ENCODE assay signal across 33 cellular contexts in the genomic region with DNA sequence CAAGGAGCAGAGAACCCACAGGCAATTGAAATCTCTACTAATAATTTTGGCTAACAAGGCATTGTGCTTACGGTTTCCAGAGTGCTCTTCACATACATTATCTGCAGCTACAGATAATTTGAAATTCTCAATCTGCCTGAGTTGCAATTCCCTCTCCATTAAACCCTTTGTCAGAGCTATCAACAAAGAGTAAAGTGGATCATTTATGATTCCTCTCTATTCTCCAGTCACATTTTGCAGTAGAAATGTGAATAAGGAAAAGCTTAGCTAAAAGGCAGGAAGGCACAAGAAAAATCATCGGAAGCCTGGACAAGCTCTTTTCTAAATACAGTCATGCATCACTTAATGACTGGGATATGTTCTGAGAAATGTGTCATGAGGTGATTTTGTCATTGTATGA. TPM values are rescaled to one million over a fixed set of nuclear protein-coding genes. Genes with fewer than 3 reads are reported as not detected.
DNase-seq lines count a peak whose midpoint lies in the region; ATAC-seq and TF ChIP-seq lines count a peak whose summit lies in the region.
"Had no signal": no experiment of that assay in that cellular context is flagged by ENCODE, and none has a peak within 500 bp of the region (broad histone marks: within the 10 kb centered on the region; RNA-seq: fewer than 3 reads in every experiment).

No MANE protein-coding gene starts in this region.

- no peak overlapping the region for H3K4me3 Mint-ChIP-seq in activated CD4-positive, alpha-beta T cell treated with anti-CD3 and anti-CD28 coated beads, Interleukin-2, amount 10 ng/mL, durations not matched to agents 24 days and 14 days
- no peak overlapping the region for H3K4me3 Mint-ChIP-seq in CD8-positive, alpha-beta T cell
- H3K4me3 Mint-ChIP-seq in activated naive CD8-positive, alpha-beta T cell treated with anti-CD3 and anti-CD28 coated beads, Interleukin-2, amount 50 U/mL, for 24 hours: no peak overlapping the region
- H3K4me3 Mint-ChIP-seq: activated B cell treated with CpG ODN at 0.5 μM for 24 hours; dendritic cell treated with granulocyte-macrophage colony-stimulating factor and Interleukin-4, amounts not matched to agents 40 ng/mL and 50 ng/mL, for 4 days; neural progenitor cell; type B pancreatic cell had no signal

- no peaks in the 10 kb centered on the region for H3K27me3 Mint-ChIP-seq in activated CD4-positive, alpha-beta T cell treated with anti-CD3 and anti-CD28 coated beads, Interleukin-2, amount 10 ng/mL, durations not matched to agents 24 days and 14 days
- no peaks in the 10 kb centered on the region for H3K27me3 Mint-ChIP-seq in CD8-positive, alpha-beta T cell (ENCODE audit: low read depth)
- no peaks in the 10 kb centered on the region for H3K27me3 Mint-ChIP-seq in activated naive CD8-positive, alpha-beta T cell treated with anti-CD3 and anti-CD28 coated beads, Interleukin-2, amount 50 U/mL, for 24 hours
- H3K27me3 Mint-ChIP-seq: activated B cell treated with CpG ODN at 0.5 μM for 24 hours; dendritic cell treated with granulocyte-macrophage colony-stimulating factor and Interleukin-4, amounts not matched to agents 40 ng/mL and 50 ng/mL, for 4 days; type B pancreatic cell had no signal

- in situ Hi-C loops in gastrocnemius medialis (cut with MboI; ENCODE audit: low sequenced_read_pairs in 4 of 4): no loop called here

- POLR2A ChIA-PET in CD8-positive, alpha-beta T cell (lab: Charles Lee): interaction anchor here (0.6 to 3.0 kb wide), 2 partner anchors 56 to 186 kb away, joined by 3 to 11 read pairs; no protein-coding TSS in a partner anchor

- peaks cover 21% of the 10 kb centered on the region for H3K4me1 Mint-ChIP-seq in activated CD4-positive, alpha-beta T cell treated with anti-CD3 and anti-CD28 coated beads, Interleukin-2, amount 10 ng/mL, durations not matched to agents 24 days and 14 days
- peaks cover 8% of the 10 kb centered on the region for H3K4me1 Mint-ChIP-seq in CD8-positive, alpha-beta T cell (ENCODE audit: low read depth)
- H3K4me1 Mint-ChIP-seq in activated naive CD8-positive, alpha-beta T cell treated with anti-CD3 and anti-CD28 coated beads, Interleukin-2, amount 50 U/mL, for 24 hours: peaks cover 27% of the 10 kb centered on the region
- H3K4me1 Mint-ChIP-seq: activated B cell treated with CpG ODN at 0.5 μM for 24 hours had no signal

- peaks cover 4% of the 10 kb centered on the region for H3K9me3 Mint-ChIP-seq in activated CD4-positive, alpha-beta T cell treated with anti-CD3 and anti-CD28 coated beads, Interleukin-2, amount 10 ng/mL, durations not matched to agents 24 days and 14 days
- H3K9me3 Mint-ChIP-seq in CD8-positive, alpha-beta T cell: no peaks in the 10 kb centered on the region
- H3K9me3 Mint-ChIP-seq in activated naive CD8-positive, alpha-beta T cell treated with anti-CD3 and anti-CD28 coated beads, Interleukin-2, amount 50 U/mL, for 24 hours: no peaks in the 10 kb centered on the region
- H3K9me3 Mint-ChIP-seq: activated B cell treated with CpG ODN at 0.5 μM for 24 hours, neural progenitor cell, type B pancreatic cell had no signal

- TF ChIP-seq POLR2A in gastrocnemius medialis (IDR thresholded peaks at IDR 0.05) (no peak), thyroid gland (IDR thresholded peaks at IDR 0.05) (no peak)

- H3K27ac ChIP-seq in CD8-positive, alpha-beta T cell (ENCODE audit: low read depth, low read length): no peak overlapping the region
- H3K27ac ChIP-seq in gastrocnemius medialis (no peak overlapping the region), thyroid gland (no peak overlapping the region)
- H3K27ac ChIP-seq: esophagus muscularis mucosa, neural progenitor cell, parathyroid adenoma, right atrium auricular region, SJSA1 had no signal

- H3K4me1 ChIP-seq in CD8-positive, alpha-beta T cell (ENCODE audit: insufficient read depth, low read length): no peaks in the 10 kb centered on the region
- H3K4me1 ChIP-seq in gastrocnemius medialis (no peaks in the 10 kb centered on the region), thyroid gland (no peaks in the 10 kb centered on the region)
- H3K4me1 ChIP-seq: BE2C, esophagus muscularis mucosa, parathyroid adenoma, right atrium auricular region had no signal

- ATAC-seq in CD8-positive, alpha-beta T cell: no peak
- ATAC-seq in activated naive CD8-positive, alpha-beta T cell treated with anti-CD3 and anti-CD28 coated beads, Interleukin-2, amount 50 U/mL, for 24 hours: no peak
- ATAC-seq in GM18498 (IDR thresholded peaks at IDR 0.05; ENCODE audit: unreplicated experiment): no peak
- no peak for ATAC-seq in gastrocnemius medialis

- H3K36me3 Mint-ChIP-seq in activated CD4-positive, alpha-beta T cell treated with anti-CD3 and anti-CD28 coated beads, Interleukin-2, amount 10 ng/mL, durations not matched to agents 24 days and 14 days (ENCODE audit: low read depth): peaks cover 94% of the 10 kb centered on the region
- peaks cover 96% of the 10 kb centered on the region for H3K36me3 Mint-ChIP-seq in CD8-positive, alpha-beta T cell
- peaks cover 86% of the 10 kb centered on the region for H3K36me3 Mint-ChIP-seq in activated naive CD8-positive, alpha-beta T cell treated with anti-CD3 and anti-CD28 coated beads, Interleukin-2, amount 50 U/mL, for 24 hours (ENCODE audit: low read depth)
- H3K36me3 Mint-ChIP-seq: type B pancreatic cell had no signal

- no peaks in the 10 kb centered on the region for H3K27me3 ChIP-seq in CD8-positive, alpha-beta T cell (ENCODE audit: insufficient read depth, low read length)
- H3K27me3 ChIP-seq in gastrocnemius medialis: no peaks in the 10 kb centered on the region
- no peaks in the 10 kb centered on the region for H3K27me3 ChIP-seq in thyroid gland
- H3K27me3 ChIP-seq: BE2C, esophagus muscularis mucosa, MG63, neural progenitor cell, right atrium auricular region, SJSA1 had no signal

- CTCF ChIA-PET in CD8-positive, alpha-beta T cell (lab: Charles Lee): interaction anchor here (0.8 to 6.8 kb wide), 6 partner anchors 13 to 195 kb away, joined by 4 to 44 read pairs (median 14); no protein-coding TSS in a partner anchor

- no peak for DNase-seq in activated CD4-positive, alpha-beta T cell treated with anti-CD3 and anti-CD28 coated beads, Interleukin-2, amount 10 ng/mL, durations not matched to agents 24 days and 14 days
- no peak for DNase-seq in activated CD4-positive, alpha-beta T cell treated with anti-CD3 and anti-CD28 coated beads, Interleukin-2, amount 50 U/mL, for 1 hour
- no peak for DNase-seq in CD8-positive, alpha-beta T cell
- DNase-seq in NCI-H2227 treated with DMSO at 0.1 percent for 48 hours (lab: John Stamatoyannopoulos, UW) (peak; percentile 43), gastrocnemius medialis (no peak), thyroid gland (no peak)
- no peak for DNase-seq in activated naive CD8-positive, alpha-beta T cell treated with anti-CD3 and anti-CD28 coated beads, Interleukin-2, amount 50 U/mL, for 24 hours
- DNase-seq: ACHN; activated B cell treated with CpG ODN at 0.5 μM for 24 hours; activated T-cell treated with anti-CD3 and anti-CD28 coated beads, Interleukin-2, amount 50 U/mL, for 1 hour; BE2C; central memory CD4-positive, alpha-beta T cell; COR-L47; DMS53; foreskin melanocyte; GF-D8; HCEC 1CT; KBM-7; mammary epithelial cell; MG63; NCI-H1694; NCI-H226; NCI-H774; RPMI8226; stimulated activated CD4-positive, alpha-beta T cell treated with anti-CD3 and anti-CD28 coated beads, Interleukin-2, amount 100 ng/mL, for 24 hours had no signal

- peak overlapping the region; percentile 3 for H3K27ac Mint-ChIP-seq in activated CD4-positive, alpha-beta T cell treated with anti-CD3 and anti-CD28 coated beads, Interleukin-2, amount 10 ng/mL, durations not matched to agents 24 days and 14 days
- H3K27ac Mint-ChIP-seq in CD8-positive, alpha-beta T cell: peak overlapping the region; percentile 50
- H3K27ac Mint-ChIP-seq in activated naive CD8-positive, alpha-beta T cell treated with anti-CD3 and anti-CD28 coated beads, Interleukin-2, amount 50 U/mL, for 24 hours: peak overlapping the region; percentile 38
- H3K27ac Mint-ChIP-seq: activated B cell treated with CpG ODN at 0.5 μM for 24 hours; dendritic cell treated with granulocyte-macrophage colony-stimulating factor and Interleukin-4, amounts not matched to agents 40 ng/mL and 50 ng/mL, for 4 days; neural progenitor cell; type B pancreatic cell had no signal

- H3K9me3 ChIP-seq in CD8-positive, alpha-beta T cell (ENCODE audit: low read length): no peaks in the 10 kb centered on the region
- no peaks in the 10 kb centered on the region for H3K9me3 ChIP-seq in gastrocnemius medialis
- H3K9me3 ChIP-seq in thyroid gland: no peaks in the 10 kb centered on the region
- H3K9me3 ChIP-seq: BE2C, esophagus muscularis mucosa, MG63, right atrium auricular region, SJSA1 had no signal

- no peak for TF ChIP-seq CTCF in CD8-positive, alpha-beta T cell (IDR thresholded peaks at IDR 0.05)
- TF ChIP-seq CTCF in gastrocnemius medialis (IDR thresholded peaks at IDR 0.05 in 4 of 5, conservative IDR thresholded peaks at IDR 0.05 in 1 of 5): no peak
- no peak for TF ChIP-seq CTCF in thyroid gland (IDR thresholded peaks at IDR 0.05)

- 81 to 85% methylated on average over 2 of the region's 2 CpGs for WGBS in thyroid gland, 2 donors

- no peak overlapping the region for H3K4me3 ChIP-seq in CD8-positive, alpha-beta T cell (ENCODE audit: low read depth, low read length)
- H3K4me3 ChIP-seq in gastrocnemius medialis: no peak overlapping the region
- no peak overlapping the region for H3K4me3 ChIP-seq in thyroid gland (replicated peaks in 1 of 3)
- H3K4me3 ChIP-seq: esophagus muscularis mucosa, MG63, neural progenitor cell, right atrium auricular region, SJSA1 had no signal

- intact Hi-C loops in activated CD4-positive, alpha-beta T cell treated with anti-CD3 and anti-CD28 coated beads, Interleukin-2, amount 10 ng/mL, durations not matched to agents 24 days and 14 days (cut with micrococcal nuclease): no loop called here
- intact Hi-C loops in CD8-positive, alpha-beta T cell (cut with DNase I, micrococcal nuclease): no loop called here
- intact Hi-C loops in gastrocnemius medialis (cut with DNase I; ENCODE audit: low total_unique reads) (no loop called here), thyroid gland (cut with DNase I) (no loop called here)

- H3K36me3 ChIP-seq in CD8-positive, alpha-beta T cell (ENCODE audit: insufficient read depth, low read length): peaks cover 89% of the 10 kb centered on the region
- no peaks in the 10 kb centered on the region for H3K36me3 ChIP-seq in gastrocnemius medialis
- H3K36me3 ChIP-seq in thyroid gland: no peaks in the 10 kb centered on the region
- H3K36me3 ChIP-seq: BE2C, esophagus muscularis mucosa, MG63, neural progenitor cell, right atrium auricular region, SJSA1 had no signal

RNA-seq across cellular contexts. Expression of a gene that starts 49.6 kb away (rescaled TPM):
- 64.0 and 71.6 TPM in 2 replicates for total RNA-seq in activated CD4-positive, alpha-beta T cell treated with anti-CD3 and anti-CD28 coated beads, Interleukin-2, amount 10 ng/mL, durations not matched to agents 24 days and 14 days
- 10 to 100 TPM; 18.4 to 19.4 TPM for total RNA-seq in CD8-positive, alpha-beta T cell
- total RNA-seq in gastrocnemius medialis (1 to 10 TPM; 3.9 to 8.6 (median 6.1) TPM), thyroid gland (10 to 100 TPM in 2 of 4 donors, 1 to 10 TPM in 2; 9.3 to 12.6 (median 10.9) TPM)
